10 cellular contexts compared by ENCODE assay signal in the genomic region with DNA sequence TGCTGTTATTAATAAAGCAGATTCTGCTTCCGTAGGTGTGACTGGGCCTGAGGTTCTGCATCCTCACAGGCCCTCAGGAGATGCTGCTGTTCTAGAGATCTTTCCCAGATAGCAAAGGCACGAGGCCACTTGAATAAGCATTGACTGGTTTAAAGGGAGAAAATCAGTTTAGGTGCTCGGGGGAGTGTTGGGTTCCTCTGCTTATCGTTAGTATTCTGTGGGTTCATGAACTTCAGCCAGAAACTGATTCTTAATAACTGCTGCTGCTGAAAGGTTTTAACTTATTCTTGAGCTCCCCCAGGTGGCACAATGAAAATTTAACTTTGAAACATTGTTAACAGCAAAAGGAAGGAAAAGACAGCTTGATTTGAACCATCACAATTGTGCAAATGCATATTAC. TPM values are rescaled to one million over a fixed set of nuclear protein-coding genes. Genes with fewer than 3 reads are reported as not detected.
DNase-seq lines count a peak whose midpoint lies in the region; ATAC-seq and TF ChIP-seq lines count a peak whose summit lies in the region.
"Had no signal": no experiment of that assay in that cellular context is flagged by ENCODE, and none has a peak within 500 bp of the region (broad histone marks: within the 10 kb centered on the region; RNA-seq: fewer than 3 reads in every experiment).

No MANE protein-coding gene starts in this region.

- no peak overlapping the region for H3K4me2 ChIP-seq in smooth muscle cell

- H3K4me1 Mint-ChIP-seq in activated naive CD4-positive, alpha-beta T cell treated with anti-CD3 and anti-CD28 coated beads, Interleukin-2, amount 50 U/mL, for 24 hours = peaks cover 72% of the 10 kb centered on the region

- no peak overlapping the region for H3K4me3 ChIP-seq in smooth muscle cell

- ATAC-seq in HG03520 (IDR thresholded peaks at IDR 0.05; ENCODE audit: unreplicated experiment) = no peak

- peak; percentile 27 for TF ChIP-seq CTCF in smooth muscle cell (IDR thresholded peaks at IDR 0.05; ENCODE audit: borderline replicate concordance, insufficient read depth, poor library complexity, severe bottlenecking)

- no peaks in the 10 kb centered on the region for H3F3A ChIP-seq in smooth muscle cell (ENCODE audit: low read depth)

- no peaks in the 10 kb centered on the region for H4K20me1 ChIP-seq in smooth muscle cell (ENCODE audit: low read depth)

- H3K4me3 Mint-ChIP-seq in activated naive CD4-positive, alpha-beta T cell treated with anti-CD3 and anti-CD28 coated beads, Interleukin-2, amount 50 U/mL, for 24 hours = peak overlapping the region; percentile 27

- peak overlapping the region; percentile 52 for H3K27ac Mint-ChIP-seq in activated naive CD4-positive, alpha-beta T cell treated with anti-CD3 and anti-CD28 coated beads, Interleukin-2, amount 50 U/mL, for 24 hours

- no peaks in the 10 kb centered on the region for H3K27me3 Mint-ChIP-seq in activated naive CD4-positive, alpha-beta T cell treated with anti-CD3 and anti-CD28 coated beads, Interleukin-2, amount 50 U/mL, for 24 hours

- no peak overlapping the region for H3K9ac ChIP-seq in smooth muscle cell (ENCODE audit: low read depth)

- H3K9me3 Mint-ChIP-seq in activated naive CD4-positive, alpha-beta T cell treated with anti-CD3 and anti-CD28 coated beads, Interleukin-2, amount 50 U/mL, for 24 hours = no peaks in the 10 kb centered on the region

- no peaks in the 10 kb centered on the region for H3K27me3 ChIP-seq in smooth muscle cell (ENCODE audit: low read depth)

- peaks cover 11% of the 10 kb centered on the region for H3K36me3 Mint-ChIP-seq in activated naive CD4-positive, alpha-beta T cell treated with anti-CD3 and anti-CD28 coated beads, Interleukin-2, amount 50 U/mL, for 24 hours

- no peaks in the 10 kb centered on the region for H3K4me1 ChIP-seq in smooth muscle cell (ENCODE audit: low read depth)

- WGBS in smooth muscle cell (ENCODE audit: low lambda C conversion rate) = 68% methylated on average over 4 of the region's 4 CpGs

- DNase-seq in activated naive CD4-positive, alpha-beta T cell treated with Interleukin-2 at 50 U/mL for 16 hours = no peak
- peak; percentile 30 for DNase-seq in NCI-H2171 treated with DMSO at 0.1 percent for 48 hours (lab: John Stamatoyannopoulos, UW)
- DNase-seq in dermis blood vessel endothelial cell = peak; percentile 62
- DNase-seq in smooth muscle cell (lab: John Stamatoyannopoulos, UW; ENCODE audit: unreplicated experiment) = no peak
- no peak for DNase-seq in GM19240 (ENCODE audit: insufficient read length, low spot score)
- DNase-seq in KG1 (lab: John Stamatoyannopoulos, UW) = no peak
- DNase-seq: NCI-H2081; stimulated activated CD4-positive, alpha-beta T cell treated with anti-CD3 and anti-CD28 coated beads, Interleukin-2, amount 100 ng/mL, for 48 hours had no signal

- no peaks in the 10 kb centered on the region for H3K36me3 ChIP-seq in smooth muscle cell (ENCODE audit: low read depth)

- no peaks in the 10 kb centered on the region for H3K9me3 ChIP-seq in smooth muscle cell (replicated peaks; ENCODE audit: low read depth)

- H2AFZ ChIP-seq in smooth muscle cell (ENCODE audit: low read depth) = no peak overlapping the region

- H3K27ac ChIP-seq in smooth muscle cell (ENCODE audit: low read depth) = no peak overlapping the region

- H3K79me2 ChIP-seq in smooth muscle cell (ENCODE audit: low read depth) = no peaks in the 10 kb centered on the region

RNA-seq across cellular contexts. Expression of a gene that starts 56.9 kb away (rescaled TPM):
- total RNA-seq in dermis blood vessel endothelial cell (338 and 347 TPM in 2 replicates), smooth muscle cell (188 and 198 TPM in 2 replicates)
- polyA plus RNA-seq in smooth muscle cell = 11.8 and 54.7 TPM in 2 replicates

Comparison
In these comparisons a context has a peak if more than half of its experiments do, and no peak if none do; other contexts are left out.
1. DNase-seq: peak in NCI-H2171 treated with DMSO at 0.1 percent for 48 hours (single experiment) and dermis blood vessel endothelial cell (single experiment); none in activated naive CD4-positive, alpha-beta T cell treated with Interleukin-2 at 50 U/mL for 16 hours (single experiment), smooth muscle cell (single experiment), GM19240 (single experiment) and KG1 (single experiment).